Comparison of ENCODE assay signal across 2 cellular contexts in the genomic region with DNA sequence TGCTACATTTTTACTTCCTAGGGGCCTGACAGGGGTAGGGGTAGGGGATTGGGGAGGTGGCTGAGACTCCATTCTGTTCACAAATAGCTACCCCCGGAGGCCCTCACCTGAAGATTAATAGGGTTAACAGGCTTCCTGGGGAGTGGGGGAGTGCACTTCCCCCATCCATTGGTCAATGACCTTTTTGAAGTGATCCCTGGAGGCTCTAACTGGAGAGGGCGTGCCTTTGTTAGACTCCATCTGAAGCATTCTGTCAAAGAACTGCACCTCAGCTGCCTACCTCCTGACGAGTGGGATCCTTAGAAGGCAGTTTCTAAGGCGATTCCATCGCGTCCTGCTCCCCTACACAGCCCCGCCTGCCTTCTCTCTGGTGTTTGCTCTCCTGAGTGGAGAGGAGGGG.
TF ChIP-seq lines count a peak whose summit lies in the region.

No MANE protein-coding gene starts in this region.

TF ChIP-seq in GM23338, 12 proteins besides CTCF, POLR2A, EP300 and RAD21:
- TF ChIP-seq ZNF331 (CRISPR knock-in tag; IDR thresholded peaks at IDR 0.05; ENCODE audit: low read depth) (no peak), EZH2 (IDR thresholded peaks at IDR 0.05; ENCODE audit: low read depth, unreplicated experiment) (no peak), STAT1 (IDR thresholded peaks at IDR 0.05; ENCODE audit: unreplicated experiment) (no peak), NANOG (IDR thresholded peaks at IDR 0.05; ENCODE audit: borderline replicate concordance) (no peak), ZNF114 (CRISPR knock-in tag; IDR thresholded peaks at IDR 0.05) (no peak)

TF ChIP-seq in H1, 55 proteins besides CTCF, POLR2A, EP300 and RAD21:
- TF ChIP-seq TAF1 (IDR thresholded peaks at IDR 0.05; ENCODE audit: low read depth, low read length): no peak
- TF ChIP-seq, protein P1, sequence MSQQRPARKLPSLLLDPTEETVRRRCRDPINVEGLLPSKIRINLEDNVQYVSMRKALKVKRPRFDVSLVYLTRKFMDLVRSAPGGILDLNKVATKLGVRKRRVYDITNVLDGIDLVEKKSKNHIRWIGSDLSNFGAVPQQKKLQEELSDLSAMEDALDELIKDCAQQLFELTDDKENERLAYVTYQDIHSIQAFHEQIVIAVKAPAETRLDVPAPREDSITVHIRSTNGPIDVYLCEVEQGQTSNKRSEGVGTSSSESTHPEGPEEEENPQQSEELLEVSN (IDR thresholded peaks at IDR 0.05): no peak
- TF ChIP-seq POU5F1 (IDR thresholded peaks at IDR 0.05; ENCODE audit: low read depth, low read length): no peak
- TF ChIP-seq RFX5 (IDR thresholded peaks at IDR 0.05; ENCODE audit: borderline replicate concordance, low read depth, low read length): no peak
- TF ChIP-seq MAX (IDR thresholded peaks at IDR 0.05): no peak
- TF ChIP-seq ZNF274 (IDR thresholded peaks at IDR 0.05; ENCODE audit: borderline replicate concordance, extremely low read depth, low read length): no peak
- TF ChIP-seq RBBP5 (IDR thresholded peaks at IDR 0.05; ENCODE audit: borderline replicate concordance, low read depth, low read length): no peak
- no peak for TF ChIP-seq GTF2F1 (IDR thresholded peaks at IDR 0.05; ENCODE audit: borderline replicate concordance, low read depth, low read length)
- no peak for TF ChIP-seq CTBP2 (IDR thresholded peaks at IDR 0.05; ENCODE audit: borderline replicate concordance, insufficient read depth, insufficient read length, low read length)
- TF ChIP-seq GABPA (IDR thresholded peaks at IDR 0.05; ENCODE audit: borderline replicate concordance, insufficient read depth, low read length): no peak
- TF ChIP-seq HDAC6 (IDR thresholded peaks at IDR 0.05; ENCODE audit: low read depth, low read length): no peak
- no peak for TF ChIP-seq POLR2AphosphoS5 (IDR thresholded peaks at IDR 0.05; ENCODE audit: low read depth, low read length)
- TF ChIP-seq SRF (IDR thresholded peaks at IDR 0.05; ENCODE audit: low read depth, low read length): no peak
- TF ChIP-seq CHD2 (IDR thresholded peaks at IDR 0.05; ENCODE audit: low read length): no peak
- no peak for TF ChIP-seq JUND (IDR thresholded peaks at IDR 0.05; ENCODE audit: low read length)
- TF ChIP-seq TBP (IDR thresholded peaks at IDR 0.05; ENCODE audit: low read depth, low read length): no peak
